In genomic region chr7:55996856-55997500, GRCh38 we compare ENCODE assay signal across 1 cellular context.
TF ChIP-seq lines count a peak whose summit lies in the region.

No MANE protein-coding gene starts in this region.

TF ChIP-seq in GM23338, 12 proteins besides CTCF, POLR2A, EP300 and RAD21:
- TF ChIP-seq ZNF462 (CRISPR knock-in tag; IDR thresholded peaks at IDR 0.05) = no peak
- TF ChIP-seq REST (IDR thresholded peaks at IDR 0.05; ENCODE audit: unreplicated experiment) = no peak
- TF ChIP-seq ZNF331 (CRISPR knock-in tag; IDR thresholded peaks at IDR 0.05; ENCODE audit: low read depth) = no peak
- no peak for TF ChIP-seq JUNB (IDR thresholded peaks at IDR 0.05; ENCODE audit: unreplicated experiment)
- TF ChIP-seq ETS1 (IDR thresholded peaks at IDR 0.05) = no peak
